ENCODE assay signal across 35 cellular contexts in the genomic region with DNA sequence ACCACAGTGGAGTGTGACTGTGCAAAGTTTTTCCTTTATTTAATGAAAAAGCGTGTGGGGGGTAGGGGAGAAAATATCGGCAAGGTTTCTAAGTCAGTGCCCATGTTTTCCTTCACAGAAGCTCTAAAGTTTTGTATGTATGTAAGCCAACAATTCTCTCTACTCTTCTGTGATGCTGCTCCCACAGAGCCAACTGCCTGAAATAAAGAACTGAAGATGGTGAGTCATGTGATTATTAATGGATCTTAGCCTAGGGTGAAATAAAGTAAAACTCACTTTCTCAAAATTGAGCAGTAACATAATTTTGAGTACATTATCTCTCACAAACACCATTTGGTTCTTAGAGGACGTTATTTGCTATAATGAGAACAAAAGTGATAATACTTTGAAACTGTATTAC.
"Had no signal": no experiment of that assay in that cellular context is flagged by ENCODE, and none has a peak within 500 bp of the region (broad histone marks: within the 10 kb centered on the region; RNA-seq: fewer than 3 reads in every experiment).

No MANE protein-coding gene starts in this region.

- H3K4me3 Mint-ChIP-seq: activated CD4-positive, alpha-beta memory T cell treated with anti-CD3 and anti-CD28 coated beads for 36 hours; activated CD4-positive, alpha-beta T cell treated with anti-CD3 and anti-CD28 coated beads, Interleukin-2, amount 10 ng/mL, durations not matched to agents 24 days and 14 days; activated T-cell treated with anti-CD3 and anti-CD28 coated beads, Interleukin-2, amount 50 U/mL, for 4 hours; activated T-helper 17 cell treated with anti-CD3 and anti-CD28 coated beads, Interleukin-2, amount 50 U/mL, for 72 hours; effector memory CD8-positive, alpha-beta T cell; mesothelial cell of epicardium; naive B cell; nephron progenitor cell; stimulated activated naive B cell treated with anti-CD40 and anti-IgM and Interleukin-4, amounts not matched to agents 10 μg/mL and 1 μg/mL and 100 μg/mL, for 72 hours had no signal

- H3K4me2 ChIP-seq: hepatocyte, smooth muscle cell had no signal

- H3K36me3 ChIP-seq: gastroesophageal sphincter, pancreas, prostate gland, sigmoid colon, stomach, suprapubic skin, transverse colon, WERI-Rb-1 had no signal

- H3K27me3 Mint-ChIP-seq: activated CD4-positive, alpha-beta memory T cell treated with anti-CD3 and anti-CD28 coated beads for 36 hours; activated CD4-positive, alpha-beta T cell treated with anti-CD3 and anti-CD28 coated beads, Interleukin-2, amount 10 ng/mL, durations not matched to agents 24 days and 14 days; activated T-helper 17 cell treated with anti-CD3 and anti-CD28 coated beads, Interleukin-2, amount 50 U/mL, for 72 hours; effector memory CD8-positive, alpha-beta T cell; naive B cell; stimulated activated naive B cell treated with anti-CD40 and anti-IgM and Interleukin-4, amounts not matched to agents 10 μg/mL and 1 μg/mL and 100 μg/mL, for 72 hours; T-helper 17 cell had no signal

- H3K9me3 Mint-ChIP-seq: activated T-cell treated with anti-CD3 and anti-CD28 coated beads, Interleukin-2, amount 50 U/mL, for 4 hours; activated T-helper 17 cell treated with anti-CD3 and anti-CD28 coated beads, Interleukin-2, amount 50 U/mL, for 72 hours; effector memory CD8-positive, alpha-beta T cell had no signal

- H3K9me3 ChIP-seq: pancreas, prostate gland, sigmoid colon, suprapubic skin, transverse colon had no signal

- H3K27ac Mint-ChIP-seq: activated CD4-positive, alpha-beta memory T cell treated with anti-CD3 and anti-CD28 coated beads for 36 hours; activated CD4-positive, alpha-beta T cell treated with anti-CD3 and anti-CD28 coated beads, Interleukin-2, amount 10 ng/mL, durations not matched to agents 24 days and 14 days; mesothelial cell of epicardium; nephron progenitor cell; stimulated activated naive B cell treated with anti-CD40 and anti-IgM and Interleukin-4, amounts not matched to agents 10 μg/mL and 1 μg/mL and 100 μg/mL, for 72 hours had no signal

- H3K27ac ChIP-seq: gastroesophageal sphincter, hepatocyte, pancreas, prostate gland, sigmoid colon, stomach, WERI-Rb-1 had no signal

- H3K4me1 ChIP-seq: gastroesophageal sphincter, pancreas, prostate gland, sigmoid colon, suprapubic skin had no signal

- H3K27me3 ChIP-seq: gastroesophageal sphincter, hepatocyte, pancreas, sigmoid colon, stomach, suprapubic skin, transverse colon had no signal

- H3K36me3 Mint-ChIP-seq: mesothelial cell of epicardium had no signal

- H3K4me3 ChIP-seq: dorsolateral prefrontal cortex, gastroesophageal sphincter, hepatocyte, pancreas, prostate gland, sigmoid colon, smooth muscle cell, stomach, suprapubic skin, transverse colon had no signal

- ATAC-seq: activated T-cell treated with anti-CD3 and anti-CD28 coated beads, Interleukin-2, amount 50 U/mL, for 4 hours; activated T-helper 17 cell treated with anti-CD3 and anti-CD28 coated beads, Interleukin-2, amount 50 U/mL, for 72 hours; effector memory CD8-positive, alpha-beta T cell; gastroesophageal sphincter; left ventricle myocardium superior; pancreas; stimulated activated naive B cell treated with anti-CD40 and anti-IgM and Interleukin-4, amounts not matched to agents 10 μg/mL and 1 μg/mL and 100 μg/mL, for 72 hours; T-helper 17 cell had no signal

- DNase-seq: activated CD4-positive, alpha-beta memory T cell treated with anti-CD3 and anti-CD28 coated beads for 36 hours; activated CD4-positive, alpha-beta T cell treated with anti-CD3 and anti-CD28 coated beads, Interleukin-2, amount 10 ng/mL, durations not matched to agents 24 days and 14 days; activated CD4-positive, CD25-positive, alpha-beta regulatory T cell treated with anti-CD3 and anti-CD28 coated beads, Interleukin-2, amount 50 U/mL, for 72 hours; activated CD8-positive, alpha-beta memory T cell treated with anti-CD3 and anti-CD28 coated beads, Interleukin-2, amount 50 U/mL, for 4 hours; activated gamma-delta T cell treated with Interleukin-2 at 50 U/mL for 16 hours; activated naive CD4-positive, alpha-beta T cell treated with anti-CD3 and anti-CD28 coated beads, Interleukin-2, amount 50 U/mL, for 16 hours; activated T-cell treated with anti-CD3 and anti-CD28 coated beads, Interleukin-2, amount 50 U/mL, for 4 hours; amygdala; dorsolateral prefrontal cortex; effector memory CD8-positive, alpha-beta T cell; erythroblast; islet precursor cell; left ventricle myocardium superior; mammary epithelial cell; naive B cell; nephron progenitor cell; nucleus accumbens; pancreas; retina; sigmoid colon; stimulated activated CD4-positive, alpha-beta T cell treated with anti-CD3 and anti-CD28 coated beads, Interleukin-15, amount 100 ng/mL, for 24 hours; stimulated activated CD4-positive, alpha-beta T cell treated with anti-CD3 and anti-CD28 coated beads, Interleukin-2, amount 100 ng/mL, for 24 hours; stimulated activated naive B cell treated with anti-CD40 and anti-IgM and Interleukin-4, amounts not matched to agents 10 μg/mL and 1 μg/mL and 100 μg/mL, for 72 hours; stomach; T-helper 17 cell; T1000; WERI-Rb-1 had no signal

- H3K79me2 ChIP-seq: hepatocyte had no signal

- H2AFZ ChIP-seq: hepatocyte had no signal
